Comparison of ENCODE assay signal across 8 cellular contexts in the genomic region with DNA sequence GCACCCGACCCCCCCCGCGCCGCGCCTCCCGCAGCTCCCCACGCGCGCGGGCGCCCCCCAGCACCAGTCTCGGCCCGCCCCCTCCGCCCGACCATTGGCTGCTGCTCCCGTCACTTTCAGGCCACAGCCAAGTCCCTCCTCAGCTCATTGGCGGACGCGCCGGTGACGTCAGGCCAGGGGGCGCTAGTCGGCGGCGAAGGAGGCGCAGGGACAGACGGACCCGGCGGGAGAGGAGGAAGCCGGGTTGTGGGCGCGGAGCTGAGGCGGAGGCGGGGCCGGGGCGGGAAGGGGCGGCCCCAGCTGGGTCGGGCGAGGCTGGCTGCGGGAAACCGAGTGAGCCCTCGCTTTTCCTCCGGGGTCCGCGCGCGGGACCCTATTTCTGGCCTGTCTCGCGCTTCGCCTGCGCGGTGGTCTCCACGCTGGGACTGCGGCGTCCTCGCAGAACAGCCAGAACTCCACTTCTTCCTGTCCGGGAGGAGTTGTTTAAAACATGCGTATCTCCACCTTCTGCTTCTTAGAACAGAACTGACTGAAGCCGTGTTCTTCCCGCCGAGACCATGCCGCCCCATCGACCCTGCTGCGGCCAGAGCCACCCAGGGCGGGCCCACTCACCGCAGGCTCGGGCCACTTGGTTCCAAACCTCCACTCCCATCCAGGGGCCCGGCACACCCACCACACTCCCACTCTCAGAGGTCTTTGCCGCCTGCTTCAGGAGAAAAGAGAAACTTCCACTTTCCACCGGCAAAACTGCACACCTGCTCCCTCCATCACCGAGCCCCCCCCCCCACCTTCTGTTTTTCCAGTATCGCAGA. TPM values are rescaled to one million over a fixed set of nuclear protein-coding genes. Genes with fewer than 3 reads are reported as not detected.
DNase-seq lines count a peak whose midpoint lies in the region; ATAC-seq and TF ChIP-seq lines count a peak whose summit lies in the region.

No MANE protein-coding gene starts in this region.

- CTCF ChIA-PET in CD8-positive, alpha-beta T cell (lab: Charles Lee), result interaction anchor here (0.6 to 1.7 kb wide), 7 partner anchors 13 to 1017 kb away, joined by 3 to 10 read pairs (median 4); no protein-coding TSS in a partner anchor
- CTCF ChIA-PET in activated CD4-positive, alpha-beta memory T cell treated with anti-CD3 and anti-CD28 coated beads for 36 hours (lab: Charles Lee), result interaction anchor here (0.5 to 1.9 kb wide), 10 partner anchors 33 to 1917 kb away, joined by 3 to 5 read pairs (median 4); no protein-coding TSS in a partner anchor

- no peaks in the 10 kb centered on the region for H3K27me3 ChIP-seq in CD8-positive, alpha-beta T cell (ENCODE audit: insufficient read depth, low read length)
- no peaks in the 10 kb centered on the region for H3K27me3 ChIP-seq in dorsolateral prefrontal cortex

- TF ChIP-seq CTCF in CD8-positive, alpha-beta T cell (IDR thresholded peaks at IDR 0.05), result no peak
- TF ChIP-seq CTCF in dorsolateral prefrontal cortex (IDR thresholded peaks at IDR 0.05 in 54 of 56, conservative IDR thresholded peaks at IDR 0.05 in 2 of 56; ENCODE audit: low read depth in 1 of 56, partially characterized antibody in 56 of 56), result peak in 54 of 56 donors; percentile 4 to 78 (median 54)
- no peak for TF ChIP-seq CTCF in lower leg skin (IDR thresholded peaks at IDR 0.05)

- ATAC-seq in CD8-positive, alpha-beta T cell, result peak; percentile 92
- ATAC-seq in GM19438 (IDR thresholded peaks at IDR 0.05; ENCODE audit: low read depth, unreplicated experiment) (peak; percentile 93), HG03571 (IDR thresholded peaks at IDR 0.05; ENCODE audit: unreplicated experiment) (peak; percentile 96)

- POLR2A ChIA-PET in CD8-positive, alpha-beta T cell (lab: Charles Lee), result interaction anchor here (0.6 to 1.3 kb wide), 5 partner anchors 86 to 1069 kb away, joined by 3 to 17 read pairs (median 3); partner anchors contain the start of gene GGACT
- POLR2A ChIA-PET in activated CD4-positive, alpha-beta memory T cell treated with anti-CD3 and anti-CD28 coated beads for 36 hours (lab: Charles Lee), result interaction anchor here (0.6 to 1.8 kb wide), 3 partner anchors 27 to 88 kb away, joined by 3 to 6 read pairs (median 3); no protein-coding TSS in a partner anchor

- intact Hi-C loops in CD8-positive, alpha-beta T cell (cut with DNase I, micrococcal nuclease), result loop anchor here (1.0 to 10.0 kb wide), 16 partner anchors 87 to 1720 kb away; partner anchors contain the start of genes TM9SF2 (in 2 of the 2), CLYBL (in 1 of the 2), GGACT (in 1 of the 2) and PCCA (in 1 of the 2)
- intact Hi-C loops in activated CD4-positive, alpha-beta memory T cell treated with anti-CD3 and anti-CD28 coated beads for 36 hours (cut with micrococcal nuclease), result loop anchor here (1.0 to 10.0 kb wide), 2 partner anchors 87 to 1450 kb away; partner anchors contain the start of gene GGACT
- intact Hi-C loops in dorsolateral prefrontal cortex (cut with DNase I) (loop anchor here (1.0 to 10.0 kb wide), 6 partner anchors 25 to 120 kb away; partner anchors contain the start of gene GGACT (in 1 of the 2)), lower leg skin (cut with DNase I; ENCODE audit: low total_unique reads) (no loop called here)

- no peaks in the 10 kb centered on the region for H3K9me3 ChIP-seq in CD8-positive, alpha-beta T cell (ENCODE audit: low read length)

- H3K4me3 Mint-ChIP-seq in CD8-positive, alpha-beta T cell, result peak overlapping the region; percentile 95
- peak overlapping the region; percentile 78 for H3K4me3 Mint-ChIP-seq in activated CD4-positive, alpha-beta memory T cell treated with anti-CD3 and anti-CD28 coated beads for 36 hours

- DNase-seq in CD8-positive, alpha-beta T cell, result peak; percentile 99 to 100 (median 100)
- DNase-seq in NCI-H748 treated with DMSO at 0.1 percent for 48 hours (lab: John Stamatoyannopoulos, UW) (peak; percentile 88), dorsolateral prefrontal cortex (peak; percentile 100), lower leg skin (ENCODE audit: low spot score in 2 of 2) (peak; percentile 99 to 100)
- peak; percentile 100 for DNase-seq in activated CD4-positive, alpha-beta memory T cell treated with anti-CD3 and anti-CD28 coated beads for 36 hours
- peak; percentile 100 for DNase-seq in stimulated activated CD4-positive, alpha-beta T cell treated with anti-CD3 and anti-CD28 coated beads, Interleukin-4, amount 100 ng/mL, for 4 hours

- H3K36me3 Mint-ChIP-seq in CD8-positive, alpha-beta T cell, result peaks cover 5% of the 10 kb centered on the region
- no peaks in the 10 kb centered on the region for H3K36me3 Mint-ChIP-seq in activated CD4-positive, alpha-beta memory T cell treated with anti-CD3 and anti-CD28 coated beads for 36 hours

- WGBS in lower leg skin, 2 donors, result 0% methylated on average over 29 to 39 of the region's 72 CpGs

- no peaks in the 10 kb centered on the region for H3K27me3 Mint-ChIP-seq in CD8-positive, alpha-beta T cell (ENCODE audit: low read depth)
- H3K27me3 Mint-ChIP-seq in activated CD4-positive, alpha-beta memory T cell treated with anti-CD3 and anti-CD28 coated beads for 36 hours, result peaks cover 5% of the 10 kb centered on the region

- peak overlapping the region; percentile 98 for H3K4me3 ChIP-seq in CD8-positive, alpha-beta T cell (ENCODE audit: low read depth, low read length)
- H3K4me3 ChIP-seq in dorsolateral prefrontal cortex (peak overlapping the region; percentile 61 to 99 (median 81)), lower leg skin (ENCODE audit: low read depth, poor library complexity, severe bottlenecking) (peak overlapping the region; percentile 82)

- peaks cover 14% of the 10 kb centered on the region for H3K4me1 ChIP-seq in CD8-positive, alpha-beta T cell (ENCODE audit: insufficient read depth, low read length)

- peak overlapping the region; percentile 89 for H3K27ac Mint-ChIP-seq in CD8-positive, alpha-beta T cell
- peak overlapping the region; percentile 78 for H3K27ac Mint-ChIP-seq in activated CD4-positive, alpha-beta memory T cell treated with anti-CD3 and anti-CD28 coated beads for 36 hours

- H3K27ac ChIP-seq in CD8-positive, alpha-beta T cell (ENCODE audit: low read depth, low read length), result peak overlapping the region; percentile 78
- H3K27ac ChIP-seq in dorsolateral prefrontal cortex, result peak overlapping the region; percentile 27 to 100 (median 93)

- H3K36me3 ChIP-seq in CD8-positive, alpha-beta T cell (ENCODE audit: insufficient read depth, low read length), result no peaks in the 10 kb centered on the region

- peaks cover 29% of the 10 kb centered on the region for H3K4me1 Mint-ChIP-seq in CD8-positive, alpha-beta T cell (ENCODE audit: low read depth)
- H3K4me1 Mint-ChIP-seq in activated CD4-positive, alpha-beta memory T cell treated with anti-CD3 and anti-CD28 coated beads for 36 hours (ENCODE audit: low read depth), result peaks cover 21% of the 10 kb centered on the region

- H3K9me3 Mint-ChIP-seq in CD8-positive, alpha-beta T cell, result no peaks in the 10 kb centered on the region
- H3K9me3 Mint-ChIP-seq in activated CD4-positive, alpha-beta memory T cell treated with anti-CD3 and anti-CD28 coated beads for 36 hours, result no peaks in the 10 kb centered on the region

- TF ChIP-seq POLR2A in lower leg skin (IDR thresholded peaks at IDR 0.05), result no peak

RNA-seq across cellular contexts. Expression of gene TMTC4, which starts 0.5 kb away (rescaled TPM):
- total RNA-seq in CD8-positive, alpha-beta T cell, result 1 to 10 TPM; 4.7 to 6.6 TPM
- total RNA-seq in activated CD4-positive, alpha-beta memory T cell treated with anti-CD3 and anti-CD28 coated beads for 36 hours, result 10 to 100 TPM; 14.4 to 14.7 TPM
- total RNA-seq in dorsolateral prefrontal cortex, result 100 to 1,000 TPM in 4 of 120 experiments, 10 to 100 TPM in 116; 15.7 to 223 (median 42.8) TPM
- total RNA-seq in lower leg skin, result 10 to 100 TPM in 3 of 4 donors, 1 to 10 TPM in 1; 8.8 to 13.2 (median 11.1) TPM

Comparison
In these comparisons a context has a peak if more than half of its experiments do, and no peak if none do; other contexts are left out.
1. Peak in every context shown above with its lines: DNase-seq, ATAC-seq, H3K4me3 ChIP-seq and H3K27ac ChIP-seq.
2. CTCF ChIP-seq: peak in dorsolateral prefrontal cortex (54 of 56); none in CD8-positive, alpha-beta T cell (single experiment) and lower leg skin (0 of 3).